Comparison of ENCODE assay signal across 8 cellular contexts in the genomic region with DNA sequence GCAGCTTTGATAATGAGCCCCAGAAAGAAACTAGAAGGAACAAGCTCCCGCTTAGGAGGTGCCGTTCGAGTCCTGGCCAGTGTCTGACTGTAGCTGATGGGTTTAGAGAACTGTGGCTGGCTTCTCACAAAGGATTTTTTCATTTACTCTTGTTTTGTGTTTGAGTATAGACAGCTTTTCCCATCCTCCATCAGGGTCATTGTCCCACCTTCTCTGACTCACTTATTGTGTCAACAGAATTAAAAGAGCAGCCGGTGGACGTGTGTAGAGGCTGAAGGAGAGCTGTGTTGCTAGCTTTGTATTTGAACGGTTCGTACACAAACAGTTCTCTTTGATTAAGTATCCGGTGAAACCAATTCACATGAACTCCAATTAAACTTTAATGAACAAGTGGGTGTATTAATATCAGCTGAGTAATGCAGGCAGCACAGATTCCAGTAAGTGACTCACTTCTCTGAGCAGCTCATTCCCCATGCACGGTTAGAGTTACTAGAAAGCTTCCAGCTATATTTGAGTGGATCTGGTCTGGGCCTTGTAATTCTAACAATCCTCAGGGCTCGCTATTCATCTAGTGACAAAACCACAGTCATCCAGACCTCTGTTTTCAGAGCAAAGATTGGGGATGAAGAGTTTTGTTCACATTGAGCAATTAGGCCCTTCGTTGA.
A peak's percentile ranks its signal among the peaks of the same experiment; 100 is the strongest.
DNase-seq lines count a peak whose midpoint lies in the region; ATAC-seq and TF ChIP-seq lines count a peak whose summit lies in the region.

No MANE protein-coding gene starts in this region.

- H3K36me3 ChIP-seq in CD8-positive, alpha-beta memory T cell (ENCODE audit: insufficient read depth, low read length) = no peaks in the 10 kb centered on the region

- H3K27me3 ChIP-seq in CD8-positive, alpha-beta memory T cell (ENCODE audit: insufficient read depth, low read length, poor library complexity, severe bottlenecking) = no peaks in the 10 kb centered on the region

- H3K27me3 Mint-ChIP-seq in memory B cell = no peaks in the 10 kb centered on the region
- H3K27me3 Mint-ChIP-seq in CD8-positive, alpha-beta memory T cell = no peaks in the 10 kb centered on the region

- ATAC-seq in memory B cell (ENCODE audit: low read depth) = no peak

- peaks cover 15% of the 10 kb centered on the region for H3K36me3 Mint-ChIP-seq in memory B cell
- H3K36me3 Mint-ChIP-seq in CD8-positive, alpha-beta memory T cell = peaks cover 6 to 11% (median 10%) of the 10 kb centered on the region in 3 donors

- H3K27ac Mint-ChIP-seq in memory B cell = peak overlapping the region; percentile 59
- H3K27ac Mint-ChIP-seq in CD8-positive, alpha-beta memory T cell = peak overlapping the region in 3 of 8 donors; percentile 13 to 61 (median 47)

- no peaks in the 10 kb centered on the region for H3K9me3 ChIP-seq in CD8-positive, alpha-beta memory T cell (ENCODE audit: low read length)

- CTCF ChIA-PET in CD8-positive, alpha-beta memory T cell (lab: Charles Lee) = interaction anchor here (1.0 kb wide), 1 partner anchor 10 kb away, joined by 3 read pairs; no protein-coding TSS in a partner anchor

- H3K4me3 ChIP-seq in cardiac fibroblast (replicated peaks in 1 of 2; ENCODE audit: low read depth in 2 of 2, low read length in 2 of 2) = no peak overlapping the region
- H3K4me3 ChIP-seq in CD8-positive, alpha-beta memory T cell (ENCODE audit: low read length) = no peak overlapping the region

- H3K27ac ChIP-seq in CD8-positive, alpha-beta memory T cell (ENCODE audit: low read depth, low read length) = no peak overlapping the region

- H3K9me3 Mint-ChIP-seq in memory B cell = no peaks in the 10 kb centered on the region
- no peaks in the 10 kb centered on the region for H3K9me3 Mint-ChIP-seq in CD8-positive, alpha-beta memory T cell

- DNase-seq in COLO829 (ENCODE audit: low spot score) = peak; percentile 92
- peak; percentile 84 for DNase-seq in NCI-H2029 (lab: John Stamatoyannopoulos, UW)
- DNase-seq in cardiac fibroblast (ENCODE audit: low read depth in 2 of 2) = peak; percentile 93 to 95
- no peak for DNase-seq in memory B cell (ENCODE audit: low spot score in 2 of 2)
- no peak for DNase-seq in NCI-H526 (lab: John Stamatoyannopoulos, UW)
- DNase-seq in CD8-positive, alpha-beta memory T cell = no peak
- no peak for DNase-seq in KBM-7
- no peak for DNase-seq in NCI-H1694 treated with DMSO at 0.1 percent for 48 hours (lab: John Stamatoyannopoulos, UW)

- TF ChIP-seq CTCF in cardiac fibroblast (IDR thresholded peaks at IDR 0.05; ENCODE audit: low read depth, low read length) = no peak

- no peak overlapping the region for H3K4me3 Mint-ChIP-seq in memory B cell
- H3K4me3 Mint-ChIP-seq in CD8-positive, alpha-beta memory T cell = peak overlapping the region in 2 of 7 donors; percentile 7 to 35

- POLR2A ChIA-PET in CD8-positive, alpha-beta memory T cell (lab: Charles Lee) = no interaction called here

- peaks cover 45% of the 10 kb centered on the region for H3K4me1 Mint-ChIP-seq in memory B cell
- H3K4me1 Mint-ChIP-seq in CD8-positive, alpha-beta memory T cell = peaks cover 50 to 69% (median 56%) of the 10 kb centered on the region in 3 donors

- H3K4me1 ChIP-seq in CD8-positive, alpha-beta memory T cell (ENCODE audit: insufficient read depth, low read length) = peaks cover 12% of the 10 kb centered on the region

- in situ Hi-C loops in KBM-7 (cut with MboI; ENCODE audit: low pct_unique_long_range_greater_than_20kb, low sequenced_read_pairs) = no loop called here

Comparison
In these comparisons a context has a peak if more than half of its experiments do, and no peak if none do; other contexts are left out.
1. DNase-seq: peak in COLO829 (single experiment), NCI-H2029 (single experiment) and cardiac fibroblast (2 of 2); none in memory B cell (0 of 2), NCI-H526 (0 of 2), CD8-positive, alpha-beta memory T cell (0 of 5), KBM-7 (single experiment) and NCI-H1694 treated with DMSO at 0.1 percent for 48 hours (single experiment).